In genomic region chr1:94068831-94069648, GRCh38 we compare ENCODE assay signal across 1 cellular context.
TF ChIP-seq lines count a peak whose summit lies in the region.

No MANE protein-coding gene starts in this region.

TF ChIP-seq in HepG2, 621 proteins besides CTCF, POLR2A, EP300 and RAD21 (continued from another document and continues in another):
- peak; percentile 29; the same call in 1 of the 2 replicates for TF ChIP-seq ARID4A (CRISPR knock-in tag; IDR thresholded peaks at IDR 0.05; ENCODE audit: borderline replicate concordance)
- peak; percentile 25; the same call in 1 of the 2 replicates for TF ChIP-seq GABPB1 (CRISPR knock-in tag; IDR thresholded peaks at IDR 0.05)
- no peak for TF ChIP-seq ZNF850 (CRISPR knock-in tag; conservative IDR thresholded peaks at IDR 0.05)
- TF ChIP-seq CREB1 (IDR thresholded peaks at IDR 0.05) = no peak
- no peak for TF ChIP-seq CREB1 (CRISPR knock-in tag; IDR thresholded peaks at IDR 0.05)
- no peak for TF ChIP-seq PRPF4 (IDR thresholded peaks at IDR 0.05; ENCODE audit: low read depth, low read length, poor library complexity, severe bottlenecking)
- peak; percentile 82 for TF ChIP-seq ARID5B (CRISPR knock-in tag; IDR thresholded peaks at IDR 0.05)
- no peak for TF ChIP-seq FOXO4 (CRISPR knock-in tag; conservative IDR thresholded peaks at IDR 0.05)
- no peak for TF ChIP-seq ZBTB26 (CRISPR knock-in tag; IDR thresholded peaks at IDR 0.05; ENCODE audit: borderline replicate concordance)
- peak; percentile 25; the same call in 1 of the 2 replicates for TF ChIP-seq ARNTL (CRISPR knock-in tag; IDR thresholded peaks at IDR 0.05)
- no peak for TF ChIP-seq HNRNPL (IDR thresholded peaks at IDR 0.05; ENCODE audit: low read depth, low read length)
- no peak for TF ChIP-seq MZF1 (CRISPR knock-in tag; IDR thresholded peaks at IDR 0.05; ENCODE audit: borderline replicate concordance)
- TF ChIP-seq ZSCAN12 (CRISPR knock-in tag; IDR thresholded peaks at IDR 0.05) = no peak
- TF ChIP-seq SRSF4 (IDR thresholded peaks at IDR 0.05; ENCODE audit: low read depth, low read length, poor library complexity, severe bottlenecking) = no peak
- no peak for TF ChIP-seq MEIS2 (CRISPR knock-in tag; IDR thresholded peaks at IDR 0.05)
- no peak for TF ChIP-seq MTERF4 (CRISPR knock-in tag; IDR thresholded peaks at IDR 0.05)
- TF ChIP-seq ZNF790 (CRISPR knock-in tag; IDR thresholded peaks at IDR 0.05; ENCODE audit: borderline replicate concordance) = no peak
- TF ChIP-seq SALL1 (CRISPR knock-in tag; IDR thresholded peaks at IDR 0.05) = peak; percentile 87
- no peak for TF ChIP-seq SYNCRIP (IDR thresholded peaks at IDR 0.05; ENCODE audit: insufficient read depth, low read depth, low read length)
- no peak for TF ChIP-seq TFDP1 (CRISPR knock-in tag; IDR thresholded peaks at IDR 0.05; ENCODE audit: borderline replicate concordance)
- no peak for TF ChIP-seq ZKSCAN5 (CRISPR knock-in tag; IDR thresholded peaks at IDR 0.05)
- no peak for TF ChIP-seq MATR3 (CRISPR knock-in tag; IDR thresholded peaks at IDR 0.05)
- no peak for TF ChIP-seq HNRNPH1 (optimal IDR thresholded peaks at IDR 0.05; ENCODE audit: low read depth, low read length)
- TF ChIP-seq KLF15 (CRISPR knock-in tag; IDR thresholded peaks at IDR 0.05; ENCODE audit: borderline replicate concordance) = no peak
- TF ChIP-seq THAP8 (CRISPR knock-in tag; IDR thresholded peaks at IDR 0.05; ENCODE audit: borderline replicate concordance) = no peak
- no peak for TF ChIP-seq SNAI1 (CRISPR knock-in tag; IDR thresholded peaks at IDR 0.05; ENCODE audit: borderline replicate concordance)
- no peak for TF ChIP-seq ZNF275 (CRISPR knock-in tag; IDR thresholded peaks at IDR 0.05; ENCODE audit: borderline replicate concordance)
- TF ChIP-seq WIZ (CRISPR knock-in tag; IDR thresholded peaks at IDR 0.05) = no peak
- TF ChIP-seq PHB2 (IDR thresholded peaks at IDR 0.05; ENCODE audit: partially characterized antibody) = no peak
- no peak for TF ChIP-seq REL (CRISPR knock-in tag; conservative IDR thresholded peaks at IDR 0.05)
- no peak for TF ChIP-seq ZNF768 (CRISPR knock-in tag; IDR thresholded peaks at IDR 0.05)
- no peak for TF ChIP-seq GABPA (IDR thresholded peaks at IDR 0.05; ENCODE audit: low read depth, low read length)
- TF ChIP-seq GABPA (CRISPR knock-in tag; IDR thresholded peaks at IDR 0.05; ENCODE audit: low read depth) = peak; percentile 73
- no peak for TF ChIP-seq SKIL (CRISPR knock-in tag; IDR thresholded peaks at IDR 0.05; ENCODE audit: borderline replicate concordance)
- no peak for TF ChIP-seq KLF13 (CRISPR knock-in tag; IDR thresholded peaks at IDR 0.05)
- TF ChIP-seq ZC3H13 (CRISPR knock-in tag; IDR thresholded peaks at IDR 0.05) = no peak
- no peak for TF ChIP-seq TERF1 (CRISPR knock-in tag; IDR thresholded peaks at IDR 0.05)
- no peak for TF ChIP-seq ZXDC (CRISPR knock-in tag; IDR thresholded peaks at IDR 0.05)
- no peak for TF ChIP-seq AGO2 (optimal IDR thresholded peaks at IDR 0.05; ENCODE audit: low read depth, low read length)
